ENCODE assay signal across 8 cellular contexts in the genomic region with DNA sequence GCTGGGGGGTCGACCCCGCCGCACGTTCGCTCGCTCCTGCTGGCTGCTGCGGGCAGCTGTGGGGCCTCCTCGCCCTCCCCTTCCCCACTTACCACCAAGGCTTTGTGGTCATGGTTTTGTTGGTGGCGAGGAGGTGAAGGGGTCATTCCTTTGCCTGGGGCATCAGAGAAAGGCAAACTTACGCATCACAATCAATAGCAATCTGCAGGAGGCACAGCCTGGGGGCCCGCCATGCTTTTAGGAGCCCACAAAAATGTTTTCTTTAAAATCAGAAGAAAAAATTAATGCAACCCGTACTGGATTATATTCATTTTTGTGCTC.
DNase-seq lines count a peak whose midpoint lies in the region; ATAC-seq and TF ChIP-seq lines count a peak whose summit lies in the region.

No MANE protein-coding gene starts in this region.

- H3K9me3 Mint-ChIP-seq in activated CD8-positive, alpha-beta memory T cell treated with anti-CD3 and anti-CD28 coated beads, Interleukin-2, amount 10 ng/mL, durations not matched to agents 7 days and 5 days (ENCODE audit: low read depth) = no peaks in the 10 kb centered on the region

- CTCF ChIA-PET in activated CD8-positive, alpha-beta memory T cell treated with anti-CD3 and anti-CD28 coated beads, Interleukin-2, amount 10 ng/mL, durations not matched to agents 7 days and 5 days (lab: Charles Lee) = interaction anchor here (1.0 to 1.4 kb wide), 4 partner anchors 9 to 44 kb away, joined by 3 read pairs; no protein-coding TSS in a partner anchor

- intact Hi-C loops in esophagus squamous epithelium (cut with DNase I) (no loop called here), sciatic nerve (cut with DNase I) (no loop called here)

- H3K4me1 Mint-ChIP-seq in activated CD8-positive, alpha-beta memory T cell treated with anti-CD3 and anti-CD28 coated beads, Interleukin-2, amount 10 ng/mL, durations not matched to agents 7 days and 5 days = peaks cover 3% of the 10 kb centered on the region

- peak overlapping the region; percentile 9 to 56 (median 36) for H3K4me3 ChIP-seq in esophagus squamous epithelium

- no peaks in the 10 kb centered on the region for H3K36me3 ChIP-seq in esophagus squamous epithelium

- H3K27me3 ChIP-seq in esophagus squamous epithelium = peaks cover 0 to 15% (median 0%) of the 10 kb centered on the region in 4 donors

- no peaks in the 10 kb centered on the region for H3K9me3 ChIP-seq in esophagus squamous epithelium

- no peak overlapping the region for H3K4me3 Mint-ChIP-seq in activated CD8-positive, alpha-beta memory T cell treated with anti-CD3 and anti-CD28 coated beads, Interleukin-2, amount 10 ng/mL, durations not matched to agents 7 days and 5 days

- no peaks in the 10 kb centered on the region for H3K36me3 Mint-ChIP-seq in activated CD8-positive, alpha-beta memory T cell treated with anti-CD3 and anti-CD28 coated beads, Interleukin-2, amount 10 ng/mL, durations not matched to agents 7 days and 5 days

- no peak overlapping the region for H3K27ac ChIP-seq in esophagus squamous epithelium

- no peak for TF ChIP-seq POLR2A in esophagus squamous epithelium (IDR thresholded peaks at IDR 0.05)

- peak; percentile 6 for ATAC-seq in GM19351 (IDR thresholded peaks at IDR 0.05; ENCODE audit: unreplicated experiment)
- peak; percentile 6 for ATAC-seq in HG03520 (IDR thresholded peaks at IDR 0.05; ENCODE audit: unreplicated experiment)
- ATAC-seq in sciatic nerve = peak; percentile 38
- no peak for ATAC-seq in activated CD8-positive, alpha-beta memory T cell treated with anti-CD3 and anti-CD28 coated beads, Interleukin-2, amount 10 ng/mL, durations not matched to agents 7 days and 5 days

- H3K27me3 Mint-ChIP-seq in activated CD8-positive, alpha-beta memory T cell treated with anti-CD3 and anti-CD28 coated beads, Interleukin-2, amount 10 ng/mL, durations not matched to agents 7 days and 5 days = peaks cover 30% of the 10 kb centered on the region

- DNase-seq in esophagus squamous epithelium (lab: John Stamatoyannopoulos, UW) (no peak), sciatic nerve (ENCODE audit: low spot score) (no peak), glomerular visceral epithelial cell (ENCODE audit: extremely low spot score) (no peak), NK-92 (lab: John Stamatoyannopoulos, UW; ENCODE audit: unreplicated experiment) (no peak)
- DNase-seq in activated T-cell treated with anti-CD3 and anti-CD28 coated beads, Interleukin-2, amount 50 U/mL, for 48 hours = no peak
- DNase-seq in activated CD8-positive, alpha-beta memory T cell treated with anti-CD3 and anti-CD28 coated beads, Interleukin-2, amount 10 ng/mL, durations not matched to agents 7 days and 5 days = no peak

- 36 to 73% methylated on average over 4 to 10 of the region's 12 CpGs for WGBS in esophagus squamous epithelium, 2 donors

- H3K4me1 ChIP-seq in esophagus squamous epithelium = peaks cover 0 to 11% (median 6%) of the 10 kb centered on the region in 3 donors

- H3K27ac Mint-ChIP-seq in activated CD8-positive, alpha-beta memory T cell treated with anti-CD3 and anti-CD28 coated beads, Interleukin-2, amount 10 ng/mL, durations not matched to agents 7 days and 5 days = no peak overlapping the region

- TF ChIP-seq CTCF in esophagus squamous epithelium (IDR thresholded peaks at IDR 0.05) = no peak
